16 cellular contexts compared by ENCODE assay signal in genomic region chr2:39385172-39385571, GRCh38. TPM values are rescaled to one million over a fixed set of nuclear protein-coding genes. Genes with fewer than 3 reads are reported as not detected.
DNase-seq lines count a peak whose midpoint lies in the region; ATAC-seq and TF ChIP-seq lines count a peak whose summit lies in the region.
"Had no signal": no experiment of that assay in that cellular context is flagged by ENCODE, and none has a peak within 500 bp of the region (broad histone marks: within the 10 kb centered on the region; RNA-seq: fewer than 3 reads in every experiment).

No MANE protein-coding gene starts in this region.

- H3K9me3 ChIP-seq in RWPE2 (ENCODE audit: severe bottlenecking) = no peaks in the 10 kb centered on the region

- DNase-seq in A172 (ENCODE audit: low spot score) (peak; percentile 9), NCI-H69 (lab: John Stamatoyannopoulos, UW) (peak; percentile 30), RWPE2 (ENCODE audit: low spot score) (no peak), epithelial cell of prostate (ENCODE audit: low read depth, low spot score) (peak; percentile 54), natural killer cell (no peak), NAMALWA (ENCODE audit: low spot score) (no peak)
- DNase-seq: 8988T; Calu3; CD8-positive, alpha-beta T cell; DMS79 treated with DMSO at 0.1 percent for 48 hours; GF-D8; H9 had no signal

- TF ChIP-seq CTCF in RWPE2 (IDR thresholded peaks at IDR 0.05; ENCODE audit: poor library complexity, severe bottlenecking) (no peak), natural killer cell (IDR thresholded peaks at IDR 0.05) (no peak)

- H3K4me3 ChIP-seq in RWPE2 (ENCODE audit: severe bottlenecking) = no peak overlapping the region
- H3K4me3 ChIP-seq: BLaER1 treated with 17β-estradiol and CSF1 and Interleukin-3, amounts not matched to agents 10 nM and 100 nM had no signal

- H3K27me3 Mint-ChIP-seq in natural killer cell (ENCODE audit: low read depth in 2 of 2) = no peaks in the 10 kb centered on the region
- H3K27me3 Mint-ChIP-seq: B cell had no signal

- no peaks in the 10 kb centered on the region for H3K36me3 Mint-ChIP-seq in natural killer cell

- H3K27ac ChIP-seq in RWPE2 (ENCODE audit: poor library complexity, severe bottlenecking) = no peak overlapping the region
- peak overlapping the region; percentile 35 for H3K27ac ChIP-seq in epithelial cell of prostate
- H3K27ac ChIP-seq: BLaER1 treated with 17β-estradiol and CSF1 and Interleukin-3, amounts not matched to agents 10 nM and 100 nM had no signal

- no peaks in the 10 kb centered on the region for H3K9me3 Mint-ChIP-seq in natural killer cell

- H3K4me1 Mint-ChIP-seq in natural killer cell = peaks cover 15 to 41% of the 10 kb centered on the region in 2 donors

- H3K4me1 ChIP-seq in RWPE2 (ENCODE audit: insufficient read depth, poor library complexity, severe bottlenecking) = peaks cover 10% of the 10 kb centered on the region

- no peaks in the 10 kb centered on the region for H3K36me3 ChIP-seq in RWPE2 (ENCODE audit: low read depth)

- H3K27ac Mint-ChIP-seq in natural killer cell = no peak overlapping the region
- H3K27ac Mint-ChIP-seq: B cell; CD8-positive, alpha-beta T cell; H9 had no signal

- H3K4me3 Mint-ChIP-seq in natural killer cell = no peak overlapping the region
- H3K4me3 Mint-ChIP-seq: B cell; CD8-positive, alpha-beta T cell; H9 had no signal

- no peaks in the 10 kb centered on the region for H3K27me3 ChIP-seq in RWPE2 (ENCODE audit: insufficient read depth, poor library complexity, severe bottlenecking)
- H3K27me3 ChIP-seq: BLaER1 treated with 17β-estradiol and CSF1 and Interleukin-3, amounts not matched to agents 10 nM and 100 nM had no signal

- intact Hi-C loops in natural killer cell (cut with micrococcal nuclease) = no loop called here

- ATAC-seq in RWPE2 (ENCODE audit: low read depth) (peak; percentile 64), HG02798 (IDR thresholded peaks at IDR 0.05; ENCODE audit: poor library complexity, unreplicated experiment) (no peak), HG03442 (IDR thresholded peaks at IDR 0.05; ENCODE audit: unreplicated experiment) (no peak), natural killer cell (no peak)
- ATAC-seq: CD8-positive, alpha-beta T cell had no signal

RNA-seq across cellular contexts. Expression of gene MAP4K3, which starts 51.9 kb away (rescaled TPM):
- 29.1 and 32.7 TPM in 2 replicates for total RNA-seq in A172 (2014; rRNA removed; shearing (Covaris generic))
- 10 to 100 TPM; 17.3 to 25.9 (median 20.3) TPM for total RNA-seq in natural killer cell

Comparison
In these comparisons a context has a peak if more than half of its experiments do, and no peak if none do; other contexts are left out.
1. DNase-seq: peak in A172 (single experiment), NCI-H69 (single experiment) and epithelial cell of prostate (single experiment); none in RWPE2 (single experiment), natural killer cell (single experiment) and NAMALWA (single experiment).